Comparison of ENCODE assay signal across 8 cellular contexts in genomic region chr1:244450597-244451538, GRCh38. TPM values are rescaled to one million over a fixed set of nuclear protein-coding genes. Genes with fewer than 3 reads are reported as not detected.
A peak's percentile ranks its signal among the peaks of the same experiment; 100 is the strongest.
DNase-seq lines count a peak whose midpoint lies in the region; ATAC-seq, FAIRE-seq and TF ChIP-seq lines count a peak whose summit lies in the region.

No MANE protein-coding gene starts in this region.

- CTCF ChIA-PET in WTC11 (lab: Charles Lee), result no interaction called here

- H4K20me1 ChIP-seq in GM23338 (replicated peaks; ENCODE audit: insufficient read depth), result 0 out of 2 replicates have a peak, but pooled peaks cover 5% of the 10 kb centered on the region

- H3K4me1 ChIP-seq in GM23338 (ENCODE audit: insufficient read depth) (peaks cover 69% of the 10 kb centered on the region), kidney (ENCODE audit: control insufficient read depth in 1 of 2, insufficient read depth in 1 of 2, low read depth in 1 of 2, low read length in 2 of 2) (peaks cover 14% of the 10 kb centered on the region in 2 donors)

- FAIRE-seq in kidney (lab: Jason Lieb, UNC), result no peak

- ATAC-seq in GM23338 (peak; percentile 17), WTC11 (no peak)

- H3K9me3 Mint-ChIP-seq in GM23338 (no peaks in the 10 kb centered on the region), WTC11 (no peaks in the 10 kb centered on the region)

- peaks cover 7% of the 10 kb centered on the region; the same call in 1 of the 3 replicates for H3K36me3 Mint-ChIP-seq in GM23338 (ENCODE audit: low read depth)
- peaks cover 3% of the 10 kb centered on the region; the same call in 1 of the 2 replicates for H3K36me3 Mint-ChIP-seq in WTC11

- TF ChIP-seq CTCF in GM23338 (conservative IDR thresholded peaks at IDR 0.05; ENCODE audit: low read depth in 2 of 2) (no peak), WTC11 (IDR thresholded peaks at IDR 0.05) (no peak), kidney (IDR thresholded peaks at IDR 0.05; ENCODE audit: borderline replicate concordance, extremely low read depth, insufficient read depth) (no peak)

- no peaks in the 10 kb centered on the region for H3F3A ChIP-seq in GM23338 (replicated peaks; ENCODE audit: low read depth)

- H3K9me2 ChIP-seq in GM23338 (ENCODE audit: insufficient read depth), result no peaks in the 10 kb centered on the region

- H3K27ac Mint-ChIP-seq in GM23338 (peak overlapping the region; percentile 51), WTC11 (peak overlapping the region; percentile 76)

- H3K4me2 ChIP-seq in GM23338, result peak overlapping the region; percentile 88

- peak overlapping the region; percentile 55 to 92 for H3K9ac ChIP-seq in kidney (ENCODE audit: low read length in 2 of 2)

- DNase-seq in GF-D8 (lab: John Stamatoyannopoulos, UW) (peak; percentile 46), GM23338 (ENCODE audit: low spot score) (peak; percentile 42), MG63 (peak; percentile 78), WTC11 (ENCODE audit: low spot score) (peak; percentile 34), cerebellum (ENCODE audit: low spot score) (peak; percentile 13), kidney (peak; percentile 91), GM19240 (ENCODE audit: insufficient read length, low spot score) (no peak)
- peak; percentile 65 to 66 for DNase-seq in stimulated activated CD4-positive, alpha-beta T cell treated with anti-CD3 and anti-CD28 coated beads, Interleukin-2, amount 100 ng/mL, for 24 hours

- intact Hi-C loops in kidney (cut with DNase I), result no loop called here

- H3K4me3 Mint-ChIP-seq in GM23338, result peak overlapping the region; percentile 92
- H3K4me3 Mint-ChIP-seq in WTC11, result peak overlapping the region; percentile 90

- H3K36me3 ChIP-seq in GM23338 (ENCODE audit: insufficient read depth) (no peaks in the 10 kb centered on the region; the same call in 1 of the 2 replicates), MG63 (peaks cover 39% of the 10 kb centered on the region), kidney (ENCODE audit: control insufficient read depth in 1 of 2, insufficient read depth in 2 of 2, low read length in 2 of 2) (no peaks in the 10 kb centered on the region)

- H3K27ac ChIP-seq in GM23338 (ENCODE audit: low read depth), result peak overlapping the region; percentile 88
- peak overlapping the region; percentile 93 to 94 for H3K27ac ChIP-seq in kidney (ENCODE audit: low read depth in 2 of 2, low read length in 2 of 2)

- no peak overlapping the region for H2AFZ ChIP-seq in GM23338

- H3K4me1 Mint-ChIP-seq in GM23338 (peaks cover 71% of the 10 kb centered on the region), WTC11 (peaks cover 77% of the 10 kb centered on the region)

- peaks cover 2% of the 10 kb centered on the region; the same call in 1 of the 2 replicates for H3K9me3 ChIP-seq in MG63
- no peaks in the 10 kb centered on the region for H3K9me3 ChIP-seq in kidney (ENCODE audit: control insufficient read depth in 1 of 2, low read length in 2 of 2)

- no peaks in the 10 kb centered on the region for H3K27me3 Mint-ChIP-seq in GM23338 (ENCODE audit: insufficient read depth, low read depth, poor library complexity)
- H3K27me3 Mint-ChIP-seq in WTC11 (ENCODE audit: low read depth), result no peaks in the 10 kb centered on the region

- H3K4me3 ChIP-seq in GM23338 (peak overlapping the region; percentile 77), MG63 (peak overlapping the region; percentile 81), kidney (ENCODE audit: low read length in 2 of 2) (peak overlapping the region; percentile 87 to 90)

- POLR2A ChIA-PET in WTC11 (lab: Charles Lee), result interaction anchor here (1.3 kb wide), 1 partner anchor 11 kb away, joined by 6 read pairs; the partner anchor contains the start of gene CATSPERE

- H3K27me3 ChIP-seq in GM23338 (ENCODE audit: insufficient read depth) (no peaks in the 10 kb centered on the region), MG63 (no peaks in the 10 kb centered on the region)

- H3K79me2 ChIP-seq in GM23338 (replicated peaks; ENCODE audit: insufficient read depth), result peaks cover 52% of the 10 kb centered on the region

TF ChIP-seq in GM23338, 12 proteins besides CTCF, POLR2A, EP300 and RAD21 (continues in another document):
- TF ChIP-seq POLR2AphosphoS5 (IDR thresholded peaks at IDR 0.05; ENCODE audit: low read depth), result no peak
- TF ChIP-seq JUNB (IDR thresholded peaks at IDR 0.05; ENCODE audit: unreplicated experiment), result no peak
- TF ChIP-seq ZNF114 (CRISPR knock-in tag; IDR thresholded peaks at IDR 0.05), result no peak
- no peak for TF ChIP-seq EZH2 (IDR thresholded peaks at IDR 0.05; ENCODE audit: low read depth, unreplicated experiment)
- no peak for TF ChIP-seq EZH2phosphoT487 (IDR thresholded peaks at IDR 0.05; ENCODE audit: unreplicated experiment)
- no peak for TF ChIP-seq ZNF331 (CRISPR knock-in tag; IDR thresholded peaks at IDR 0.05; ENCODE audit: low read depth)
- TF ChIP-seq REST (IDR thresholded peaks at IDR 0.05; ENCODE audit: unreplicated experiment), result no peak
- no peak for TF ChIP-seq CREB1 (CRISPR knock-in tag; IDR thresholded peaks at IDR 0.05; ENCODE audit: low read depth)

TF ChIP-seq in WTC11, 78 proteins besides CTCF, POLR2A, EP300 and RAD21:
- TF ChIP-seq ZBTB21 (CRISPR knock-in tag; IDR thresholded peaks at IDR 0.05; ENCODE audit: borderline replicate concordance), result no peak
- TF ChIP-seq, protein P1, sequence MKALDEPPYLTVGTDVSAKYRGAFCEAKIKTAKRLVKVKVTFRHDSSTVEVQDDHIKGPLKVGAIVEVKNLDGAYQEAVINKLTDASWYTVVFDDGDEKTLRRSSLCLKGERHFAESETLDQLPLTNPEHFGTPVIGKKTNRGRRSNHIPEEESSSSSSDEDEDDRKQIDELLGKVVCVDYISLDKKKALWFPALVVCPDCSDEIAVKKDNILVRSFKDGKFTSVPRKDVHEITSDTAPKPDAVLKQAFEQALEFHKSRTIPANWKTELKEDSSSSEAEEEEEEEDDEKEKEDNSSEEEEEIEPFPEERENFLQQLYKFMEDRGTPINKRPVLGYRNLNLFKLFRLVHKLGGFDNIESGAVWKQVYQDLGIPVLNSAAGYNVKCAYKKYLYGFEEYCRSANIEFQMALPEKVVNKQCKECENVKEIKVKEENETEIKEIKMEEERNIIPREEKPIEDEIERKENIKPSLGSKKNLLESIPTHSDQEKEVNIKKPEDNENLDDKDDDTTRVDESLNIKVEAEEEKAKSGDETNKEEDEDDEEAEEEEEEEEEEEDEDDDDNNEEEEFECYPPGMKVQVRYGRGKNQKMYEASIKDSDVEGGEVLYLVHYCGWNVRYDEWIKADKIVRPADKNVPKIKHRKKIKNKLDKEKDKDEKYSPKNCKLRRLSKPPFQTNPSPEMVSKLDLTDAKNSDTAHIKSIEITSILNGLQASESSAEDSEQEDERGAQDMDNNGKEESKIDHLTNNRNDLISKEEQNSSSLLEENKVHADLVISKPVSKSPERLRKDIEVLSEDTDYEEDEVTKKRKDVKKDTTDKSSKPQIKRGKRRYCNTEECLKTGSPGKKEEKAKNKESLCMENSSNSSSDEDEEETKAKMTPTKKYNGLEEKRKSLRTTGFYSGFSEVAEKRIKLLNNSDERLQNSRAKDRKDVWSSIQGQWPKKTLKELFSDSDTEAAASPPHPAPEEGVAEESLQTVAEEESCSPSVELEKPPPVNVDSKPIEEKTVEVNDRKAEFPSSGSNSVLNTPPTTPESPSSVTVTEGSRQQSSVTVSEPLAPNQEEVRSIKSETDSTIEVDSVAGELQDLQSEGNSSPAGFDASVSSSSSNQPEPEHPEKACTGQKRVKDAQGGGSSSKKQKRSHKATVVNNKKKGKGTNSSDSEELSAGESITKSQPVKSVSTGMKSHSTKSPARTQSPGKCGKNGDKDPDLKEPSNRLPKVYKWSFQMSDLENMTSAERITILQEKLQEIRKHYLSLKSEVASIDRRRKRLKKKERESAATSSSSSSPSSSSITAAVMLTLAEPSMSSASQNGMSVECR (CRISPR knock-in tag; IDR thresholded peaks at IDR 0.05; ENCODE audit: borderline replicate concordance), result 0 out of 2 replicates have a peak, but pooled peaks have one; percentile 15
- TF ChIP-seq ATF6 (CRISPR knock-in tag; IDR thresholded peaks at IDR 0.05), result no peak
- 0 out of 2 replicates have a peak, but pooled peaks have one; percentile 12 for TF ChIP-seq JUN (CRISPR knock-in tag; IDR thresholded peaks at IDR 0.05)

RNA-seq across cellular contexts. Expression of gene ADSS2, which starts 0.8 kb away (rescaled TPM):
- 93.9 and 101 TPM in 2 replicates for total RNA-seq in GM23338 (2014; rRNA removed; shearing (Covaris generic))
- 53.1 and 55.1 TPM in 2 replicates for polyA plus RNA-seq in GM23338 (2016; fragmentation: Nextera tagmentation; extraction: Ambion mirVana)
- 90.2 and 113 TPM in 2 replicates for total RNA-seq in MG63 (2014; rRNA removed; shearing (Covaris generic); ENCODE audit: low replicate concordance)
- 72.4 to 82.8 TPM (median 73.4 TPM) in 3 replicates for total RNA-seq in WTC11 (2021)
- 53.2 TPM for total RNA-seq in cerebellum
- total RNA-seq in kidney, result 50.3 TPM
- 19.7 TPM for polyA plus RNA-seq in kidney (ENCODE audit: insufficient read depth, low read depth, low replicate concordance)

RNA-seq across cellular contexts. Expression of gene CATSPERE, which starts 10.2 kb away (rescaled TPM):
- not detected in 2 replicates for total RNA-seq in GM23338 (2014; rRNA removed; shearing (Covaris generic))
- 0.70 TPM in 1 of 2 replicates, not detected in the other for polyA plus RNA-seq in GM23338 (2016; fragmentation: Nextera tagmentation; extraction: Ambion mirVana)
- 1.0 and 1.6 TPM in 2 replicates for total RNA-seq in MG63 (2014; rRNA removed; shearing (Covaris generic); ENCODE audit: low replicate concordance)
- total RNA-seq in WTC11 (2021), result 0.30 to 0.66 TPM (median 0.46 TPM) in 3 replicates
- 1.5 TPM for total RNA-seq in cerebellum
- total RNA-seq in kidney, result 2.5 TPM
- 0.73 TPM for polyA plus RNA-seq in kidney (ENCODE audit: insufficient read depth, low read depth, low replicate concordance)
